In the genomic region with DNA sequence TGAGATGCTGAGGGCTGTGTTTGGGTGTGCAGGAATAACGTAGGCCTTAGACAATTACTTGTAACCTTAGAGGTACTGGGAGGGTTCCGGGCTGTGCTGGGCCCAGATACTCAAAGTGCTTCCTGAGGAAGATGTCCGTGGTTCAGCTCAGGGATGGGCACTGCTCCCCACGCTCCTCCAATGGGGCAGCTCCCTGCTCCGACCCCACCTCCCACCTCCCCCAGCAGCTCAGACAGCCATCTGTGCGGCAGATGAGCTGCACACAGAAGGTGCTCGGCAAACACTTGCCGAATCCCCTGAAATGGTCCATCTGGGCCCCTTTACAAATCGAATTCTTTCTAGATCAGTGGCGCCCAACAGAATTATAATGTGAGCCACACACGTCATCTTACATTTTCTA, we compare ENCODE assay signal across 1 cellular context.
TF ChIP-seq lines count a peak whose summit lies in the region.

No MANE protein-coding gene starts in this region.

TF ChIP-seq in H1, 55 proteins besides CTCF, POLR2A, EP300 and RAD21 (continued from another document):
- TF ChIP-seq SRF (IDR thresholded peaks at IDR 0.05; ENCODE audit: low read depth, low read length) (no peak), SP4 (IDR thresholded peaks at IDR 0.05; ENCODE audit: low read length) (no peak), KDM5A (IDR thresholded peaks at IDR 0.05; ENCODE audit: low read length) (no peak), KDM4A (IDR thresholded peaks at IDR 0.05; ENCODE audit: low read depth, low read length, severe bottlenecking) (no peak), EZH2 (IDR thresholded peaks at IDR 0.05; ENCODE audit: low read depth, low read length, severe bottlenecking) (no peak), NRF1 (IDR thresholded peaks at IDR 0.05; ENCODE audit: low read depth, low read length) (no peak), PHF8 (conservative IDR thresholded peaks at IDR 0.05; ENCODE audit: low read depth, low read length) (no peak), RFX5 (IDR thresholded peaks at IDR 0.05; ENCODE audit: borderline replicate concordance, low read depth, low read length) (no peak), JUN (IDR thresholded peaks at IDR 0.05; ENCODE audit: low read depth, low read length) (no peak), CHD7 (IDR thresholded peaks at IDR 0.05; ENCODE audit: insufficient replicate concordance, low read length) (no peak), CTBP2 (IDR thresholded peaks at IDR 0.05; ENCODE audit: borderline replicate concordance, insufficient read depth, insufficient read length, low read length) (no peak), RBBP5 (IDR thresholded peaks at IDR 0.05; ENCODE audit: borderline replicate concordance, low read depth, low read length) (no peak), SUZ12 (IDR thresholded peaks at IDR 0.05; ENCODE audit: low read length) (no peak)
- TF ChIP-seq, protein P1, sequence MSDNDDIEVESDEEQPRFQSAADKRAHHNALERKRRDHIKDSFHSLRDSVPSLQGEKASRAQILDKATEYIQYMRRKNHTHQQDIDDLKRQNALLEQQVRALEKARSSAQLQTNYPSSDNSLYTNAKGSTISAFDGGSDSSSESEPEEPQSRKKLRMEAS (IDR thresholded peaks at IDR 0.05): no peak
TF ChIP-seq in H1: peak in this region for 0.
